Comparison of ENCODE assay signal across 9 cellular contexts in genomic region chr15:42133892-42134502, GRCh38. TPM values are rescaled to one million over a fixed set of nuclear protein-coding genes. Genes with fewer than 3 reads are reported as not detected.
DNase-seq lines count a peak whose midpoint lies in the region; ATAC-seq and TF ChIP-seq lines count a peak whose summit lies in the region.
"Had no signal": no experiment of that assay in that cellular context is flagged by ENCODE, and none has a peak within 500 bp of the region (broad histone marks: within the 10 kb centered on the region; RNA-seq: fewer than 3 reads in every experiment).

No MANE protein-coding gene starts in this region.

- ATAC-seq in GM21526 (IDR thresholded peaks at IDR 0.05; ENCODE audit: low FRiP score, unreplicated experiment) (no peak), GM21447 (IDR thresholded peaks at IDR 0.05; ENCODE audit: unreplicated experiment) (no peak)

- 62 to 75% (median 65%) methylated on average over 11 of the region's 11 CpGs for WGBS in adrenal gland, 4 donors

- H3K9me3 ChIP-seq in adrenal gland (replicated peaks in 1 of 3): no peaks in the 10 kb centered on the region
- H3K9me3 ChIP-seq: thoracic aorta had no signal

- H3K27me3 ChIP-seq in adrenal gland: peaks cover 11% of the 10 kb centered on the region

- no peaks in the 10 kb centered on the region for H3K36me3 ChIP-seq in adrenal gland (replicated peaks in 1 of 2)
- H3K36me3 ChIP-seq: thoracic aorta had no signal

- peak; percentile 28 to 56 (median 48) for TF ChIP-seq CTCF in adrenal gland (IDR thresholded peaks at IDR 0.05)

- intact Hi-C loops in adrenal gland (cut with DNase I): no loop called here

- no peak for TF ChIP-seq POLR2A in adrenal gland (IDR thresholded peaks at IDR 0.05)

- H3K4me3 ChIP-seq in adrenal gland: no peak overlapping the region
- H3K4me3 ChIP-seq: thoracic aorta had no signal

- DNase-seq in EH (ENCODE audit: low read depth) (peak; percentile 53), LHCN-M2 (ENCODE audit: low read depth) (peak; percentile 24), SKM-1 (lab: John Stamatoyannopoulos, UW; ENCODE audit: unreplicated experiment) (peak; percentile 34), adrenal gland (peak in 5 of 7 donors; percentile 51 to 60 (median 54)), left kidney (ENCODE audit: low read depth, low spot score) (peak; percentile 32)
- DNase-seq in stimulated activated CD8-positive, alpha-beta memory T cell treated with anti-CD3 and anti-CD28 coated beads, Interleukin-4, amount 100 ng/mL, for 48 hours: peak; percentile 83

- no peak overlapping the region for H3K27ac ChIP-seq in adrenal gland
- H3K27ac ChIP-seq: thoracic aorta had no signal

- no peaks in the 10 kb centered on the region for H3K4me1 ChIP-seq in adrenal gland (replicated peaks in 1 of 2)

RNA-seq across cellular contexts. Expression of gene PLA2G4F, which starts 22.4 kb away (rescaled TPM):
- total RNA-seq in LHCN-M2 (2014; rRNA removed) (not detected in 2 replicates), adrenal gland (under 1 TPM in 2 of 8 donors, not detected in 6; 0.11 to 0.29 TPM)
- polyA plus RNA-seq in LHCN-M2 (2012): not detected
- polyA plus RNA-seq in adrenal gland: under 1 TPM in 1 of 3 donors, not detected in 2; 0.03 TPM

RNA-seq across cellular contexts. Expression of gene PLA2G4D, which starts 39.6 kb away (rescaled TPM):
- total RNA-seq in LHCN-M2 (2014; rRNA removed) (not detected in 2 replicates), adrenal gland (1 to 10 TPM in 1 of 8 donors, under 1 TPM in 5, not detected in 2; 0.10 to 1.0 (median 0.23) TPM)
- not detected for polyA plus RNA-seq in LHCN-M2 (2012)
- 1 to 10 TPM in 1 of 3 donors, under 1 TPM in 2; 0.07 to 1.2 (median 0.16) TPM for polyA plus RNA-seq in adrenal gland
- total RNA-seq: thoracic aorta had no signal

Comparison
In these comparisons a context has a peak if more than half of its experiments do, and no peak if none do; other contexts are left out.
1. DNase-seq: peak in every context shown above with its lines; median percentile 83 in stimulated activated CD8-positive, alpha-beta memory T cell treated with anti-CD3 and anti-CD28 coated beads, Interleukin-4, amount 100 ng/mL, for 48 hours; 54 in adrenal gland; 53 in EH; 34 in SKM-1; 32 in left kidney; 24 in LHCN-M2.